In the genomic region with DNA sequence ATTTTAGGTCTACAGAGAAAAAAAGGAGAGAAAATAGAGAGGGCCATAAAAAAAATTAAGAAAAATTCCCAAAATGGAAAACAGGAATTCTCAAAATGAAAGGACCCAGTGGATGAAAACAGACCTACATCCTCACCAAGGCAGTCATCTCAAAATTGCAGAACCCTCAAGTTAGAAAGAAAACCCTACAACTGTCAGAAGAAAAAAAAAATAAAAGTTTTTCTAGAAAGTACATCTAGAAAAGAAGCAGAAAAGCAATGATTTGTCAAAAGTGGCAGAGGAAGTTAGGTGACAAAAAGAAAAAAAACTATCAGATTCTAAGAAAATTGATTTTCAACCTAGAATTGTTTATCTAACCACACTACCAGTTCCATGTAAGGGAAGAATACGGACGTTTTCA, we compare ENCODE assay signal across 29 cellular contexts.
"Had no signal": no experiment of that assay in that cellular context is flagged by ENCODE, and none has a peak within 500 bp of the region (broad histone marks: within the 10 kb centered on the region; RNA-seq: fewer than 3 reads in every experiment).

No MANE protein-coding gene starts in this region.

- H3K36me3 ChIP-seq: left lung, lower lobe of right lung, pancreas, prostate gland, transverse colon, upper lobe of left lung, vagina had no signal

- H3K27me3 Mint-ChIP-seq: naive thymus-derived CD8-positive, alpha-beta T cell; stimulated activated memory B cell treated with anti-CD40 and anti-IgM and Interleukin-4, amounts not matched to agents 10 μg/mL and 1 μg/mL and 100 μg/mL, for 72 hours; stimulated activated naive CD8-positive, alpha-beta T cell treated with anti-CD3 and anti-CD28 coated beads, Interleukin-15, amount 100 ng/mL, for 72 hours had no signal

- H3K9me3 Mint-ChIP-seq: immature natural killer cell had no signal

- H3K4me1 Mint-ChIP-seq: nephron; stimulated activated memory B cell treated with anti-CD40 and anti-IgM and Interleukin-4, amounts not matched to agents 10 μg/mL and 1 μg/mL and 100 μg/mL, for 72 hours had no signal

- DNase-seq: hypothalamus; immature natural killer cell; kidney; left colon; left lung; lower lobe of right lung; mammary epithelial cell; mesenchymal stem cell; naive thymus-derived CD8-positive, alpha-beta T cell; nucleus accumbens; pancreas; posterior cingulate gyrus; retina; right cardiac atrium; stimulated activated CD4-positive, alpha-beta T cell treated with anti-CD3 and anti-CD28 coated beads, Interleukin-12 subunit alpha, Interleukin-12 subunit beta, amount 100 ng/mL, for 4 hours; stimulated activated CD4-positive, alpha-beta T cell treated with anti-CD3 and anti-CD28 coated beads, Interleukin-4, amount 100 ng/mL, for 24 hours; stimulated activated naive CD4-positive, alpha-beta T cell treated with Interleukin-2 at 50 U/mL for 16 hours; stimulated activated naive CD8-positive, alpha-beta T cell treated with anti-CD3 and anti-CD28 coated beads, Interleukin-15, amount 100 ng/mL, for 72 hours; substantia nigra; transverse colon; upper lobe of left lung had no signal

- H3K9me3 ChIP-seq: lower lobe of right lung, pancreas, prostate gland, vagina had no signal

- FAIRE-seq: islet of Langerhans, kidney, pancreas had no signal

- ATAC-seq: left colon; left lung; lower lobe of right lung; naive thymus-derived CD8-positive, alpha-beta T cell; pancreas; right cardiac atrium; sciatic nerve; stimulated activated memory B cell treated with anti-CD40 and anti-IgM and Interleukin-4, amounts not matched to agents 10 μg/mL and 1 μg/mL and 100 μg/mL, for 72 hours; stimulated activated naive CD8-positive, alpha-beta T cell treated with anti-CD3 and anti-CD28 coated beads, Interleukin-15, amount 100 ng/mL, for 72 hours had no signal

- H3K4me1 ChIP-seq: left lung, lower lobe of right lung, pancreas, prostate gland, transverse colon, upper lobe of left lung, vagina had no signal

- H3K4me3 ChIP-seq: left lung, lower lobe of right lung, pancreas, prostate gland, skin epidermis, transverse colon, upper lobe of left lung, vagina had no signal

- H3K27ac Mint-ChIP-seq: nephron; stimulated activated memory B cell treated with anti-CD40 and anti-IgM and Interleukin-4, amounts not matched to agents 10 μg/mL and 1 μg/mL and 100 μg/mL, for 72 hours; stimulated activated naive CD8-positive, alpha-beta T cell treated with anti-CD3 and anti-CD28 coated beads, Interleukin-15, amount 100 ng/mL, for 72 hours had no signal

- H3K4me3 Mint-ChIP-seq: immature natural killer cell; naive thymus-derived CD8-positive, alpha-beta T cell; nephron; neural crest cell; stimulated activated memory B cell treated with anti-CD40 and anti-IgM and Interleukin-4, amounts not matched to agents 10 μg/mL and 1 μg/mL and 100 μg/mL, for 72 hours; stimulated activated naive CD8-positive, alpha-beta T cell treated with anti-CD3 and anti-CD28 coated beads, Interleukin-15, amount 100 ng/mL, for 72 hours had no signal

- H3K27me3 ChIP-seq: left lung, pancreas, transverse colon, upper lobe of left lung, vagina had no signal

- H3K27ac ChIP-seq: left lung, lower lobe of right lung, pancreas, prostate gland, skin epidermis, transverse colon, upper lobe of left lung, vagina had no signal
